Comparison of ENCODE assay signal across 32 cellular contexts in genomic region chr3:161964856-161965255, GRCh38.
"Had no signal": no experiment of that assay in that cellular context is flagged by ENCODE, and none has a peak within 500 bp of the region (broad histone marks: within the 10 kb centered on the region; RNA-seq: fewer than 3 reads in every experiment).

No MANE protein-coding gene starts in this region.

- H3K27me3 ChIP-seq: ascending aorta, cardiac muscle cell, colonic mucosa had no signal

- H3K27ac ChIP-seq: ascending aorta, cardiac muscle cell, colonic mucosa, WERI-Rb-1 had no signal

- H3K9me3 ChIP-seq: ascending aorta, colonic mucosa had no signal

- H3K36me3 ChIP-seq: ascending aorta, cardiac muscle cell, colonic mucosa, WERI-Rb-1 had no signal

- H3K4me1 ChIP-seq: ascending aorta, colonic mucosa had no signal

- DNase-seq: activated CD4-positive, alpha-beta memory T cell treated with anti-CD3 and anti-CD28 coated beads, Interleukin-2, amount 10 ng/mL, durations not matched to agents 7 days and 5 days; activated CD4-positive, alpha-beta T cell treated with anti-CD3 and anti-CD28 coated beads for 1 hour; activated CD4-positive, alpha-beta T cell treated with anti-CD3 and anti-CD28 coated beads for 36 hours; activated CD4-positive, alpha-beta T cell treated with anti-CD3 and anti-CD28 coated beads for 48 hours; activated CD4-positive, alpha-beta T cell treated with anti-CD3 and anti-CD28 coated beads, Interleukin-2, amount 10 ng/mL, durations not matched to agents 7 days and 5 days; activated CD4-positive, alpha-beta T cell treated with anti-CD3 and anti-CD28 coated beads, Interleukin-2, amount 50 U/mL, for 48 hours; activated CD4-positive, CD25-positive, alpha-beta regulatory T cell; activated CD8-positive, alpha-beta memory T cell treated with anti-CD3 and anti-CD28 coated beads for 24 hours; activated CD8-positive, alpha-beta memory T cell treated with anti-CD3 and anti-CD28 coated beads, Interleukin-2, amount 10 ng/mL, durations not matched to agents 7 days and 5 days; activated CD8-positive, alpha-beta memory T cell treated with anti-CD3 and anti-CD28 coated beads, Interleukin-2, amount 50 U/mL, for 48 hours; activated CD8-positive, alpha-beta T cell treated with anti-CD3 and anti-CD28 coated beads, Interleukin-2, amount 10 ng/mL, durations not matched to agents 7 days and 5 days; activated effector memory CD4-positive, alpha-beta T cell treated with Interleukin-2 at 50 U/mL for 16 hours; activated gamma-delta T cell; activated naive CD4-positive, alpha-beta T cell treated with anti-CD3 and anti-CD28 coated beads, Interleukin-2, amount 10 ng/mL, durations not matched to agents 7 days and 5 days; activated naive CD4-positive, alpha-beta T cell treated with Interleukin-2 at 50 U/mL for 16 hours; activated naive CD8-positive, alpha-beta T cell treated with anti-CD3 and anti-CD28 coated beads, Interleukin-2, amount 10 ng/mL, durations not matched to agents 7 days and 5 days; activated naive CD8-positive, alpha-beta T cell treated with anti-CD3 and anti-CD28 coated beads, Interleukin-2, amount 50 U/mL, for 24 hours; activated T-cell treated with anti-CD3 and anti-CD28 coated beads, Interleukin-2, amount 50 U/mL, for 24 hours; activated T-cell treated with anti-CD3 and anti-CD28 coated beads, Interleukin-2, amount 50 U/mL, for 48 hours; amygdala; anterior cingulate cortex; caudate nucleus; cerebellar nuclear complex; colonic mucosa; T-helper 2 cell; T-helper 9 cell; WERI-Rb-1 had no signal

- ATAC-seq: activated CD4-positive, alpha-beta T cell treated with anti-CD3 and anti-CD28 coated beads for 36 hours; activated CD4-positive, CD25-positive, alpha-beta regulatory T cell treated with anti-CD3 and anti-CD28 coated beads, Interleukin-2, amount 50 U/mL, for 24 hours; activated CD8-positive, alpha-beta memory T cell treated with anti-CD3 and anti-CD28 coated beads, Interleukin-2, amount 10 ng/mL, durations not matched to agents 7 days and 5 days; activated CD8-positive, alpha-beta T cell treated with anti-CD3 and anti-CD28 coated beads, Interleukin-2, amount 10 ng/mL, durations not matched to agents 7 days and 5 days; activated naive CD8-positive, alpha-beta T cell treated with anti-CD3 and anti-CD28 coated beads, Interleukin-2, amount 50 U/mL, for 24 hours; WTC11 had no signal

- FAIRE-seq: bronchial epithelial cell had no signal

- H3K4me3 ChIP-seq: ascending aorta, cardiac muscle cell, colonic mucosa had no signal
